In the genomic region with DNA sequence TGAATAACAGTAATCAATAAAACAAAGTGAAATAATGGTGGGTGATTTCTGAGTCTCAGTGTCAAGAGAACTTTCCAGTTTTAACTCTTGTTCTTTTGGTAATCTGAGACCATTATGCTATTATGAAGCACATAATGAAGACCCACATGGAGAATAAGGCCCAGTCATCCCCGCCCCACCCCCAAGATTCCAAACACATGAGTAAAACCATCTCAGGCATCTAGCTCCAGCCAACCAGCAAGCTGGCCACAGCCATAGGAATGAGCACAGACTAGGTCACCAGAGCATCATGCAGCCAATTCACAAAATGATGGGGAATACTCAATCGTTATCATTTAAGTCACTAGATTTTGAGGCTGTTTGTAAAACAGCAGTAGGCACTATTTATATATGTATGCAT, we compare ENCODE assay signal across 15 cellular contexts.
DNase-seq lines count a peak whose midpoint lies in the region; ATAC-seq and TF ChIP-seq lines count a peak whose summit lies in the region.
"Had no signal": no experiment of that assay in that cellular context is flagged by ENCODE, and none has a peak within 500 bp of the region (broad histone marks: within the 10 kb centered on the region; RNA-seq: fewer than 3 reads in every experiment).

No MANE protein-coding gene starts in this region.

- TF ChIP-seq CTCF in AG10803 (conservative IDR thresholded peaks at IDR 0.05; ENCODE audit: low read length), result no peak

- H3K27me3 ChIP-seq in adipocyte (replicated peaks; ENCODE audit: control insufficient read depth, insufficient read depth, low read length), result no peaks in the 10 kb centered on the region

- DNase-seq in AG10803 (ENCODE audit: low read depth) (peak; percentile 63), HS-5 (ENCODE audit: low read depth) (peak; percentile 24), adipocyte (ENCODE audit: low read depth) (peak; percentile 30), iris pigment epithelial cell (ENCODE audit: low read depth) (peak; percentile 91), OCI-M2 (lab: John Stamatoyannopoulos, UW; ENCODE audit: unreplicated experiment) (no peak)
- no peak for DNase-seq in activated naive CD8-positive, alpha-beta T cell treated with anti-CD3 and anti-CD28 coated beads, Interleukin-2, amount 50 U/mL, for 24 hours
- DNase-seq: activated CD4-positive, alpha-beta T cell treated with anti-CD3 and anti-CD28 coated beads, Interleukin-2, amount 50 U/mL, for 1 hour; activated gamma-delta T cell treated with Interleukin-2 at 50 U/mL for 16 hours; cortex of kidney; KG1; stimulated activated naive CD4-positive, alpha-beta T cell had no signal

- H3K9ac ChIP-seq in adipocyte (ENCODE audit: low read length), result no peak overlapping the region

- H3K4me3 Mint-ChIP-seq in activated naive CD8-positive, alpha-beta T cell treated with anti-CD3 and anti-CD28 coated beads, Interleukin-2, amount 50 U/mL, for 24 hours, result no peak overlapping the region
- H3K4me3 Mint-ChIP-seq: natural killer cell treated with Interleukin-12 subunit alpha and Interleukin-12 subunit beta and Interleukin-15 and Interleukin-18, amount 100 ng/mL, for 72 hours had no signal

- H3K27ac Mint-ChIP-seq in activated naive CD8-positive, alpha-beta T cell treated with anti-CD3 and anti-CD28 coated beads, Interleukin-2, amount 50 U/mL, for 24 hours, result no peak overlapping the region
- H3K27ac Mint-ChIP-seq: natural killer cell treated with Interleukin-12 subunit alpha and Interleukin-12 subunit beta and Interleukin-15 and Interleukin-18, amount 100 ng/mL, for 72 hours had no signal

- H3K27me3 Mint-ChIP-seq in activated naive CD8-positive, alpha-beta T cell treated with anti-CD3 and anti-CD28 coated beads, Interleukin-2, amount 50 U/mL, for 24 hours, result no peaks in the 10 kb centered on the region
- H3K27me3 Mint-ChIP-seq: natural killer cell treated with Interleukin-12 subunit alpha and Interleukin-12 subunit beta and Interleukin-15 and Interleukin-18, amount 100 ng/mL, for 72 hours had no signal

- peaks cover 4% of the 10 kb centered on the region for H3K9me3 Mint-ChIP-seq in activated naive CD8-positive, alpha-beta T cell treated with anti-CD3 and anti-CD28 coated beads, Interleukin-2, amount 50 U/mL, for 24 hours

- H3K36me3 ChIP-seq in adipocyte (ENCODE audit: control insufficient read depth, insufficient read depth, low read length, severe bottlenecking), result no peaks in the 10 kb centered on the region

- no peaks in the 10 kb centered on the region for H3K36me3 Mint-ChIP-seq in activated naive CD8-positive, alpha-beta T cell treated with anti-CD3 and anti-CD28 coated beads, Interleukin-2, amount 50 U/mL, for 24 hours (ENCODE audit: low read depth)

- no peak for ATAC-seq in activated naive CD8-positive, alpha-beta T cell treated with anti-CD3 and anti-CD28 coated beads, Interleukin-2, amount 50 U/mL, for 24 hours
- ATAC-seq in GM18907 (IDR thresholded peaks at IDR 0.05; ENCODE audit: unreplicated experiment) (no peak), HG02759 (IDR thresholded peaks at IDR 0.05; ENCODE audit: unreplicated experiment) (no peak)
- ATAC-seq: GM12878; natural killer cell treated with Interleukin-12 subunit alpha and Interleukin-12 subunit beta and Interleukin-15 and Interleukin-18, amount 100 ng/mL, for 72 hours had no signal

- H3K4me1 Mint-ChIP-seq in activated naive CD8-positive, alpha-beta T cell treated with anti-CD3 and anti-CD28 coated beads, Interleukin-2, amount 50 U/mL, for 24 hours, result no peaks in the 10 kb centered on the region

- no peaks in the 10 kb centered on the region for H3K9me3 ChIP-seq in adipocyte (ENCODE audit: control insufficient read depth, low read length)

- no peaks in the 10 kb centered on the region for H3K4me1 ChIP-seq in adipocyte (ENCODE audit: control insufficient read depth, insufficient read depth, low read length)

- H3K4me3 ChIP-seq in AG10803 (ENCODE audit: low read length) (no peak overlapping the region), adipocyte (ENCODE audit: low read length) (no peak overlapping the region)
- H3K4me3 ChIP-seq: GM12878 had no signal

Comparison
In these comparisons a context has a peak if more than half of its experiments do, and no peak if none do; other contexts are left out.
1. DNase-seq: peak in AG10803 (single experiment), HS-5 (single experiment), adipocyte (single experiment) and iris pigment epithelial cell (single experiment); none in activated naive CD8-positive, alpha-beta T cell treated with anti-CD3 and anti-CD28 coated beads, Interleukin-2, amount 50 U/mL, for 24 hours (single experiment) and OCI-M2 (single experiment).